ENCODE assay signal across 1 cellular context in the genomic region with DNA sequence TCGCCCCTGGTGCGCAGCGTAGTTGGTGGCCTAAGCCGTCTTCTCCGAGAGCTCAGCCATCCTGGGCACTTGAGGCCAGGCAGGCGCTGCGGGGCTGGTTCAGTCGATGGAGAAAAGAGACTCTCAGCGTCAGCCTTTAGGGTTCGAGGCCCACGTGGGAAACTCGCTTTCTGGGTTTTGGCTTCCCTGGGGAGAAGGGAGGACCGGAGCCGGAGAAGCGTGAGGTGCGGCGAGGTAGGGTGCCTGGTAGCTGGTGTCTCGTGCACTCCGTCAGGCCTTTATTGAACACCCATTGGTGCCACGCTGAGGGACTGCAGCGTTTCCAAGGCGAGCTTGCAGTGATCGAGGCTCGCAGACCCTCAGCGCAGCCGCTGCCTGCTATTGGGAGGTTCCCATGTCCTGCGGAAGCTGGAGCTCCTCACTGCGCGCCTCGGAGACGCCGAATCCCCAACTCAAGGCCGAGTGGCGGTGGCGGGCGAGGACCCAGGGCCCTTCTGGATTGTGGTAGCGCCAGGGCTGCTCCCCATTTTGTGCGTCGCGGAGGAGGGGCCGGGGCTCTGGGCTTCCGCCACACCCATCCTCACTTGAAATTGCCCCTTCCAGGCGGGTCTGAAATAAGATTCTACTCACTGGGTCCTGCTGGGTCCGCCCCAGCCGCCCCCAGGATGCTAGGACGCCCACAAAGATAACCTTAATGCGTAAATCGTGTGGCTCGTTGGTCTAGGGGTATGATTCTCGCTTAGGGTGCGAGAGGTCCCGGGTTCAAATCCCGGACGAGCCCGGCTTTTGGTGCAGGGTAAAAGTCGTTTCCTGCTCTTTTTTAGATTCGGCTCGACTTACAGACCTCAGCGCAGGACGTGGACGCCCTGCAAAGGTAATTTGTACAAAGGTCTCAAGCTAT.
TF ChIP-seq lines count a peak whose summit lies in the region.

No MANE protein-coding gene starts in this region.

TF ChIP-seq in K562, 482 proteins besides CTCF, POLR2A, EP300 and RAD21 (continued from another document and continues in another):
- TF ChIP-seq HOMEZ (CRISPR knock-in tag; IDR thresholded peaks at IDR 0.05) (no peak), EP400 (IDR thresholded peaks at IDR 0.05) (peak; percentile 36; the same call in 1 of the 2 replicates), ZNF23 (CRISPR knock-in tag; IDR thresholded peaks at IDR 0.05) (no peak), NCOA4 (IDR thresholded peaks at IDR 0.05; ENCODE audit: partially characterized antibody) (no peak), SMARCA5 (IDR thresholded peaks at IDR 0.05) (no peak), SMARCE1 (IDR thresholded peaks at IDR 0.05) (no peak), ATF7 (IDR thresholded peaks at IDR 0.05) (no peak), DMBX1 (CRISPR knock-in tag; IDR thresholded peaks at IDR 0.05; ENCODE audit: borderline replicate concordance) (no peak), ZNF134 (CRISPR knock-in tag; conservative IDR thresholded peaks at IDR 0.05) (no peak), USF1 (CRISPR knock-in tag; IDR thresholded peaks at IDR 0.05) (peak; percentile 56), LARP7 (IDR thresholded peaks at IDR 0.05) (no peak), CBFB (CRISPR knock-in tag; IDR thresholded peaks at IDR 0.05) (no peak), SAFB (IDR thresholded peaks at IDR 0.05; ENCODE audit: borderline replicate concordance, low read depth, low read length) (no peak), PHTF2 (CRISPR knock-in tag; IDR thresholded peaks at IDR 0.05) (no peak), RBM22 (IDR thresholded peaks at IDR 0.05; ENCODE audit: low read depth, low read length, poor library complexity, severe bottlenecking) (no peak), CC2D1A (IDR thresholded peaks at IDR 0.05) (peak; percentile 98), BCOR (IDR thresholded peaks at IDR 0.05) (0 out of 2 replicates have a peak, but pooled peaks have one; percentile 62), KDM4B (IDR thresholded peaks at IDR 0.05; ENCODE audit: borderline replicate concordance in 2 of 2, low read depth in 1 of 2) (no peak), ARID4B (CRISPR knock-in tag; IDR thresholded peaks at IDR 0.05) (no peak), MAX (CRISPR knock-in tag; IDR thresholded peaks at IDR 0.05) (peak; percentile 35; the same call in 1 of the 2 replicates), ZC3H8 (IDR thresholded peaks at IDR 0.05) (no peak), FIP1L1 (IDR thresholded peaks at IDR 0.05; ENCODE audit: low read depth, low read length, poor library complexity, severe bottlenecking) (peak; percentile 40), ZNF143 (CRISPR knock-in tag; IDR thresholded peaks at IDR 0.05) (no peak), ZNF24 (IDR thresholded peaks at IDR 0.05) (0 out of 2 replicates have a peak, but pooled peaks have one; percentile 21), MCM7 (IDR thresholded peaks at IDR 0.05) (no peak), ZFP91 (CRISPR knock-in tag; IDR thresholded peaks at IDR 0.05) (no peak), AFF1 (IDR thresholded peaks at IDR 0.05; ENCODE audit: low read depth in 1 of 2, partially characterized antibody in 2 of 2) (no peak), NFRKB (IDR thresholded peaks at IDR 0.05; ENCODE audit: low read depth) (no peak), ZBTB1 (CRISPR knock-in tag; IDR thresholded peaks at IDR 0.05; ENCODE audit: borderline replicate concordance, low read depth) (0 out of 2 replicates have a peak, but pooled peaks have one; percentile 46), ZNF436 (CRISPR knock-in tag; IDR thresholded peaks at IDR 0.05) (no peak), POU5F1 (IDR thresholded peaks at IDR 0.05; ENCODE audit: borderline replicate concordance, low read depth, low read length, partially characterized antibody) (no peak), YBX1 (IDR thresholded peaks at IDR 0.05) (no peak), E2F5 (CRISPR knock-in tag; IDR thresholded peaks at IDR 0.05) (no peak), ZNF316 (IDR thresholded peaks at IDR 0.05) (no peak), SRSF1 (IDR thresholded peaks at IDR 0.05; ENCODE audit: low read depth, low read length) (no peak), PHB (CRISPR knock-in tag; IDR thresholded peaks at IDR 0.05) (no peak), ZSCAN29 (IDR thresholded peaks at IDR 0.05) (peak; percentile 83), MAFK (IDR thresholded peaks at IDR 0.05; ENCODE audit: low read length) (no peak), TCF7L2 (IDR thresholded peaks at IDR 0.05; ENCODE audit: low read depth, low read length) (no peak), CAMTA2 (CRISPR knock-in tag; conservative IDR thresholded peaks at IDR 0.05) (no peak), TBP (optimal IDR thresholded peaks at IDR 0.05; ENCODE audit: low read depth, low read length) (peak; percentile 99), RBFOX2 (IDR thresholded peaks at IDR 0.05; ENCODE audit: low read depth, low read length) (peak; percentile 73), NELFE (IDR thresholded peaks at IDR 0.05; ENCODE audit: insufficient read depth, insufficient read length) (no peak), ZNF589 (CRISPR knock-in tag; IDR thresholded peaks at IDR 0.05; ENCODE audit: low read depth) (no peak), PURB (CRISPR knock-in tag; IDR thresholded peaks at IDR 0.05; ENCODE audit: low read depth) (no peak), PTBP1 (IDR thresholded peaks at IDR 0.05; ENCODE audit: low read depth, low read length) (no peak)
- TF ChIP-seq, protein P1, sequence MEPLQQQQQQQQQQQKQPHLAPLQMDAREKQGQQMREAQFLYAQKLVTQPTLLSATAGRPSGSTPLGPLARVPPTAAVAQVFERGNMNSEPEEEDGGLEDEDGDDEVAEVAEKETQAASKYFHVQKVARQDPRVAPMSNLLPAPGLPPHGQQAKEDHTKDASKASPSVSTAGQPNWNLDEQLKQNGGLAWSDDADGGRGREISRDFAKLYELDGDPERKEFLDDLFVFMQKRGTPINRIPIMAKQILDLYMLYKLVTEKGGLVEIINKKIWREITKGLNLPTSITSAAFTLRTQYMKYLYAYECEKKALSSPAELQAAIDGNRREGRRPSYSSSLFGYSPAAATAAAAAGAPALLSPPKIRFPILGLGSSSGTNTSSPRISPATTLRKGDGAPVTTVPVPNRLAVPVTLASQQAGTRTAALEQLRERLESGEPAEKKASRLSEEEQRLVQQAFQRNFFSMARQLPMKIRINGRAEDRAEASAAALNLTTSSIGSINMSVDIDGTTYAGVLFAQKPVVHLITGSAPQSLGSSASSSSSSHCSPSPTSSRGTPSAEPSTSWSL (CRISPR knock-in tag; IDR thresholded peaks at IDR 0.05; ENCODE audit: borderline replicate concordance): no peak
- TF ChIP-seq, protein P2, sequence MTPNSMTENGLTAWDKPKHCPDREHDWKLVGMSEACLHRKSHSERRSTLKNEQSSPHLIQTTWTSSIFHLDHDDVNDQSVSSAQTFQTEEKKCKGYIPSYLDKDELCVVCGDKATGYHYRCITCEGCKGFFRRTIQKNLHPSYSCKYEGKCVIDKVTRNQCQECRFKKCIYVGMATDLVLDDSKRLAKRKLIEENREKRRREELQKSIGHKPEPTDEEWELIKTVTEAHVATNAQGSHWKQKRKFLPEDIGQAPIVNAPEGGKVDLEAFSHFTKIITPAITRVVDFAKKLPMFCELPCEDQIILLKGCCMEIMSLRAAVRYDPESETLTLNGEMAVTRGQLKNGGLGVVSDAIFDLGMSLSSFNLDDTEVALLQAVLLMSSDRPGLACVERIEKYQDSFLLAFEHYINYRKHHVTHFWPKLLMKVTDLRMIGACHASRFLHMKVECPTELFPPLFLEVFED (CRISPR knock-in tag; conservative IDR thresholded peaks at IDR 0.05): no peak
